1 cellular context compared by ENCODE assay signal in the genomic region with DNA sequence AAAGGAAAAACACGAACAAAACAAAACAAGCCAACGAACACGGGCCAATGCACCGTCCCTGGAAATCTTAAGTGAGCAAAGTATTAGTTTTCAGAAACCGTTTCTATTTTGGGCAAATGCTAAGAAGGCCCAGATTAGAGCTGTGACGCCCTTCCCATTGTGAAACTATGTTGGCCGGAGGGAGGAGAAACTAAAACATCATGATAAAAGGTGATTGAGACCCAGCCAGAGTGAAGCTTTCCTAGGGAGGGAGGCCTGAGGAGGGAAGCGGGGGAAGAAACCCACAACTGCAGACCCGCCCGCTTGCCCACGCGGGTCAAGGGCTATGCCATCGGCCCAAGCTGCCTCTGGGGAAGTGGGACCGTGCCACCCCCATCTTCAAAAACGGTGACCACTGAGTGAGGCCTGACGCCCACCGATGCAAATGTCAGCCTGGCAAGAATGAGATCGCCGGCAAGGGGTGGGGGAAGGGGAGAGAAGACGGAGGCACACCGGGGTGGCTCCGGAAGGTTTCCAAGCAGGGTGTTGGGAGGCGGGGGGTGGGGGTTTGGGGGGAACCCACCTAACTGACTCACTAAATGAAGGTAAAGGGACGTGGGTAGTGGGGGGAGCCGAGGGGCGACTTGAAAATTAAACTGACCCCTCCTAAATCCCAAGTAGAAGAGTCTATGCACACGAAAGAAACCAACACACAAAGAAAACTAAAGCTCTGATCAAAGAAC.
TF ChIP-seq lines count a peak whose summit lies in the region.

No MANE protein-coding gene starts in this region.

TF ChIP-seq in neural cell, 6 proteins besides CTCF, POLR2A, EP300 and RAD21:
- TF ChIP-seq POLR2AphosphoS5 (IDR thresholded peaks at IDR 0.05), result peak; percentile 43
